20 cellular contexts compared by ENCODE assay signal in the genomic region with DNA sequence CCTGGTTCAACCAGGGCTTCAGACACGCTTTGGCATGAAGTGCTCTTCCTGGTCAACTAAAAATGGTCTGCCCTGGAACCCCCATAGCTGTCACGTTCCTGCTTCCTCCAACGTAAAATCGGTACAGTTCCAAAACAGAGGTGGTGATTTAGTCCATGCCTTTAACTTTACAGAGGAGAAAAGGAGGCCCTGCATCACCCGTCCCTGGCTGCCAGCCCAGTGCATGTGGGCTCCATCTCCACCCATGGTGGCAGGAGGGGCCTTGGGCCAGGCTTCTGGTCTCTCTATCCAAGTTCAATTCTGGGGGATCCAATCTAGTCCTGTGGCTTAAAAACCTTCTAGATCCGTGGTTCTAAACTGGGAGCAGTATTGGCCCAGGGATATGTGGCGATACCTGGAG. TPM values are rescaled to one million over a fixed set of nuclear protein-coding genes. Genes with fewer than 3 reads are reported as not detected.
DNase-seq lines count a peak whose midpoint lies in the region; ATAC-seq and TF ChIP-seq lines count a peak whose summit lies in the region.
"Had no signal": no experiment of that assay in that cellular context is flagged by ENCODE, and none has a peak within 500 bp of the region (broad histone marks: within the 10 kb centered on the region; RNA-seq: fewer than 3 reads in every experiment).

No MANE protein-coding gene starts in this region.

- no peak overlapping the region for H3K9ac ChIP-seq in GM23248
- H3K9ac ChIP-seq: BLaER1 treated with 17β-estradiol and CSF1 and Interleukin-3, amounts not matched to agents 10 nM and 100 nM had no signal

- in situ Hi-C loops in GM23248 (cut with MboI), result no loop called here

- intact Hi-C loops in Right ventricle myocardium inferior (cut with DNase I), result no loop called here
- intact Hi-C loops in cardiac septum (cut with DNase I), result no loop called here
- intact Hi-C loops in heart right ventricle (cut with DNase I), result loop anchor here in 1 of 10 donors (10.0 kb wide), 1 partner anchor 246 kb away; no protein-coding TSS in a partner anchor

- no peaks in the 10 kb centered on the region for H4K20me1 ChIP-seq in GM23248 (ENCODE audit: insufficient read depth)

- H3K9me3 ChIP-seq in GM23248 (ENCODE audit: low read depth) (no peaks in the 10 kb centered on the region), heart right ventricle (no peaks in the 10 kb centered on the region), gastroesophageal sphincter (no peaks in the 10 kb centered on the region)
- H3K9me3 ChIP-seq: BLaER1 treated with 17β-estradiol and CSF1 and Interleukin-3, amounts not matched to agents 10 nM and 100 nM; HAP-1 had no signal

- no peaks in the 10 kb centered on the region for H3K79me2 ChIP-seq in GM23248 (ENCODE audit: insufficient read depth)

- H3K4me2 ChIP-seq in GM23248 (ENCODE audit: unreplicated experiment), result no peak overlapping the region
- H3K4me2 ChIP-seq: BLaER1 treated with 17β-estradiol and CSF1 and Interleukin-3, amounts not matched to agents 10 nM and 100 nM had no signal

- TF ChIP-seq CTCF in heart right ventricle (IDR thresholded peaks at IDR 0.05) (no peak), gastroesophageal sphincter (IDR thresholded peaks at IDR 0.05) (no peak)

- peaks cover 14% of the 10 kb centered on the region; the same call in 1 of the 2 replicates for H3F3A ChIP-seq in GM23248 (ENCODE audit: insufficient read depth)

- no peak overlapping the region for H2AFZ ChIP-seq in GM23248

- no peaks in the 10 kb centered on the region for H3K27me3 ChIP-seq in GM23248 (replicated peaks; ENCODE audit: insufficient read depth)
- H3K27me3 ChIP-seq in heart right ventricle, result no peaks in the 10 kb centered on the region
- H3K27me3 ChIP-seq in gastroesophageal sphincter, result no peaks in the 10 kb centered on the region
- H3K27me3 ChIP-seq: BLaER1 treated with 17β-estradiol and CSF1 and Interleukin-3, amounts not matched to agents 10 nM and 100 nM had no signal

- ATAC-seq in Right ventricle myocardium inferior, result no peak
- peak in 6 of 8 donors; percentile 2 to 51 (median 36) for ATAC-seq in heart right ventricle
- ATAC-seq in left lobe of liver, result no peak
- ATAC-seq in gastroesophageal sphincter, result no peak
- ATAC-seq in HG02870 (IDR thresholded peaks at IDR 0.05; ENCODE audit: unreplicated experiment), result no peak
- ATAC-seq: GM12878 had no signal

- 67 to 72% methylated on average over 7 of the region's 7 CpGs for WGBS in GM23248 (ENCODE audit: low coverage in 1 of 2, low lambda C conversion rate in 2 of 2, missing lambda C conversion rate in 2 of 2), 2 experiments
- WGBS in heart right ventricle, 2 donors, result 40 to 45% methylated on average over 7 of the region's 7 CpGs
- WGBS in gastroesophageal sphincter (ENCODE audit: low coverage in 1 of 2), 2 donors, result 80 to 100% methylated on average over 1 of the region's 7 CpGs

- TF ChIP-seq EP300 in gastroesophageal sphincter (IDR thresholded peaks at IDR 0.05), result no peak

- H3K4me1 ChIP-seq in GM23248 (ENCODE audit: insufficient read depth) (peaks cover 10% of the 10 kb centered on the region), heart right ventricle (peaks cover 7 to 52% (median 31%) of the 10 kb centered on the region in 9 donors), gastroesophageal sphincter (peaks cover 0 to 20% (median 6%) of the 10 kb centered on the region in 3 donors)

- DNase-seq in Right ventricle myocardium inferior (ENCODE audit: missing footprints) (peak; percentile 69), cardiac septum (ENCODE audit: low spot score) (no peak), GM23248 (peak; percentile 28), heart right ventricle (peak; percentile 25 to 33), left lobe of liver (ENCODE audit: low spot score) (peak; percentile 28), HPDE6-E6E7 (ENCODE audit: extremely low spot score) (no peak)
- DNase-seq: 8988T; CD4-positive, CD25-positive, alpha-beta regulatory T cell; CD8-positive, alpha-beta memory T cell; COR-L47; DMS 273 treated with DMSO at 0.1 percent for 48 hours; DMS53; DND-41; EL had no signal

- H3K4me3 ChIP-seq in GM23248, result no peak overlapping the region
- H3K4me3 ChIP-seq in heart right ventricle, result no peak overlapping the region
- H3K4me3 ChIP-seq in gastroesophageal sphincter, result no peak overlapping the region
- H3K4me3 ChIP-seq: BLaER1 treated with 17β-estradiol and CSF1 and Interleukin-3, amounts not matched to agents 10 nM and 100 nM; GM12878; HAP-1 had no signal

- H3K36me3 ChIP-seq in GM23248 (ENCODE audit: low read depth) (no peaks in the 10 kb centered on the region), heart right ventricle (peaks cover 0 to 31% (median 5%) of the 10 kb centered on the region in 9 donors), gastroesophageal sphincter (peaks cover 0 to 64% of the 10 kb centered on the region in 2 donors)

- no peaks in the 10 kb centered on the region for H3K9me2 ChIP-seq in GM23248 (ENCODE audit: insufficient read depth)

- H3K27ac ChIP-seq in GM23248 (no peak overlapping the region), heart right ventricle (peak overlapping the region in 5 of 10 donors; percentile 15 to 48 (median 23)), gastroesophageal sphincter (no peak overlapping the region)
- H3K27ac ChIP-seq: BLaER1 treated with 17β-estradiol and CSF1 and Interleukin-3, amounts not matched to agents 10 nM and 100 nM; HL-60 had no signal

- TF ChIP-seq POLR2A in gastroesophageal sphincter (IDR thresholded peaks at IDR 0.05), result no peak

RNA-seq across cellular contexts. Expression of a gene that starts 18.7 kb away (rescaled TPM):
- total RNA-seq in Right ventricle myocardium inferior, result 101 TPM
- 35.1 TPM for total RNA-seq in cardiac septum
- 0.63 and 0.97 TPM in 2 replicates for total RNA-seq in GM23248 (2014; rRNA removed; shearing (Covaris generic))
- polyA plus RNA-seq in GM23248 (2016; fragmentation: Nextera tagmentation; extraction: Ambion mirVana), result 1.8 and 2.3 TPM in 2 replicates
- total RNA-seq in heart right ventricle, result 100 to 1,000 TPM in 2 of 10 donors, 10 to 100 TPM in 8; 39.6 to 114 (median 57.1) TPM
- polyA plus RNA-seq in heart right ventricle, result 10 to 100 TPM; 15.0 to 83.1 TPM
- 137 TPM for total RNA-seq in left lobe of liver
- 10 to 100 TPM in 3 of 4 donors, 1 to 10 TPM in 1; 7.3 to 19.3 (median 14.0) TPM for total RNA-seq in gastroesophageal sphincter

Comparison
In these comparisons a context has a peak if more than half of its experiments do, and no peak if none do; other contexts are left out.
1. ATAC-seq: peak in heart right ventricle (6 of 8); none in Right ventricle myocardium inferior (single experiment), left lobe of liver (single experiment), gastroesophageal sphincter (single experiment) and HG02870 (single experiment).
2. DNase-seq: peak in Right ventricle myocardium inferior (single experiment), GM23248 (single experiment), heart right ventricle (2 of 2) and left lobe of liver (single experiment); none in cardiac septum (single experiment) and HPDE6-E6E7 (single experiment).